ENCODE assay signal across 19 cellular contexts in the genomic region with DNA sequence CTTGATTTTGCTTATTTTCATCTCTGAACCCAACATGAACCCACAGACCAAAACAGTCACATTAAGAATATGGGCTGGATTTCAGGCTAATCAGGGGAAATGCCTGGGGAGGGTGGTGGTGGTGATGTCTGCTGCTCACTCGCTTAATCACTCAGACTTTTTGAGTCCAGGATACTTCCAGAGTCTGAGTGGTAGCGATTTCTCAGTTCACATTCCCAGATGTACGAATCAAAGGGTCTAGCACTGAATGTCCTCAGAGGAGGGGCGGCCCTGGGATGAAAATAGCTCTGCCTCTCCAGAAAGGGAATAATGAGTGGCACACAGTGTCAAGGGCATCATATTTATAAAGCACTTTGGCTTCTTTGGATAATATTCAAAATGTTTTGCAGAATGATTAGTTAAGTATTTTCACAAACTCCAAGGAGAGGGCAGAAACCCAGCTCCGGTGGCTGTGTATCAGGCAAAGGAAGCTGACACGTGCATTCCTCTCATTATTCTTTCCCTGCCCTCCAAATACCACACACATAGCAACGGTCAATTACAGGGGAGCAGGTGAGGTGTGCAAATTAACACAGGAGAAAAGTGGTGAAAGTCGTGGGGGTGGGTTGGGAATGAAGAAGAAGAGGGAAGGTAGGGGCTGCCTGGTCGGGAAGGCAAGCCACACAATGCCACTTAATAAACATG.
DNase-seq lines count a peak whose midpoint lies in the region; ATAC-seq and TF ChIP-seq lines count a peak whose summit lies in the region.
"Had no signal": no experiment of that assay in that cellular context is flagged by ENCODE, and none has a peak within 500 bp of the region (broad histone marks: within the 10 kb centered on the region; RNA-seq: fewer than 3 reads in every experiment).

No MANE protein-coding gene starts in this region.

- H3K4me3 ChIP-seq in Caco-2 (ENCODE audit: low read depth, low read length) = no peak overlapping the region
- H3K4me3 ChIP-seq in adipocyte (ENCODE audit: low read length) = no peak overlapping the region
- no peak overlapping the region for H3K4me3 ChIP-seq in fibroblast of the aortic adventitia (ENCODE audit: low read depth, low read length)
- H3K4me3 ChIP-seq: gastrocnemius medialis had no signal

- H3K4me1 ChIP-seq in Caco-2 = no peaks in the 10 kb centered on the region; the same call in 1 of the 2 replicates
- H3K4me1 ChIP-seq in adipocyte (ENCODE audit: control insufficient read depth, insufficient read depth, low read length) = peaks cover 11% of the 10 kb centered on the region

- POLR2A ChIA-PET in Caco-2 (lab: Charles Lee) = no interaction called here

- H3K27me3 Mint-ChIP-seq in Caco-2 (ENCODE audit: insufficient read depth, unreplicated experiment) = no peaks in the 10 kb centered on the region
- H3K27me3 Mint-ChIP-seq: activated B cell treated with CpG ODN at 0.5 μM for 24 hours had no signal

- peaks cover 8% of the 10 kb centered on the region for H3K4me1 Mint-ChIP-seq in Caco-2 (ENCODE audit: low read depth, unreplicated experiment)
- H3K4me1 Mint-ChIP-seq: activated B cell treated with CpG ODN at 0.5 μM for 24 hours; stimulated activated effector memory CD8-positive, alpha-beta T cell treated with anti-CD3 and anti-CD28 coated beads, Interleukin-12 subunit alpha, Interleukin-12 subunit beta, amount 100 ng/mL, for 72 hours had no signal

- ATAC-seq in activated CD4-positive, CD25-positive, alpha-beta regulatory T cell treated with anti-CD3 and anti-CD28 coated beads, Interleukin-2, amount 50 U/mL, for 24 hours = no peak
- ATAC-seq in left colon (no peak), GM18498 (IDR thresholded peaks at IDR 0.05; ENCODE audit: unreplicated experiment) (no peak)
- ATAC-seq: gastrocnemius medialis; stimulated activated effector memory CD8-positive, alpha-beta T cell treated with anti-CD3 and anti-CD28 coated beads, Interleukin-12 subunit alpha, Interleukin-12 subunit beta, amount 100 ng/mL, for 72 hours had no signal

- CTCF ChIA-PET in Caco-2 (lab: Charles Lee) = no interaction called here

- peak overlapping the region; percentile 69 for H3K27ac Mint-ChIP-seq in Caco-2 (ENCODE audit: unreplicated experiment)
- H3K27ac Mint-ChIP-seq: activated B cell treated with CpG ODN at 0.5 μM for 24 hours; stimulated activated effector memory CD8-positive, alpha-beta T cell treated with anti-CD3 and anti-CD28 coated beads, Interleukin-12 subunit alpha, Interleukin-12 subunit beta, amount 100 ng/mL, for 72 hours had no signal

- intact Hi-C loops in Caco-2 (cut with micrococcal nuclease; ENCODE audit: unreplicated experiment) = no loop called here
- intact Hi-C loops in left colon (cut with DNase I, micrococcal nuclease) = no loop called here

- no peaks in the 10 kb centered on the region for H3K36me3 Mint-ChIP-seq in Caco-2 (ENCODE audit: insufficient read depth, unreplicated experiment)
- H3K36me3 Mint-ChIP-seq: brain; stimulated activated effector memory CD8-positive, alpha-beta T cell treated with anti-CD3 and anti-CD28 coated beads, Interleukin-12 subunit alpha, Interleukin-12 subunit beta, amount 100 ng/mL, for 72 hours had no signal

- no TSS peak for BruUV-seq in Caco-2 (replicated peaks; lab: Mats Ljungman, UMichigan)

- H3K9ac ChIP-seq in adipocyte (ENCODE audit: low read length) = no peak overlapping the region
- H3K9ac ChIP-seq: KMS-11 had no signal

- H3K9me3 ChIP-seq in Caco-2 = no peaks in the 10 kb centered on the region
- H3K9me3 ChIP-seq in adipocyte (ENCODE audit: control insufficient read depth, low read length) = no peaks in the 10 kb centered on the region
- H3K9me3 ChIP-seq: gastrocnemius medialis had no signal

- no peaks in the 10 kb centered on the region for H3K9me3 Mint-ChIP-seq in Caco-2 (ENCODE audit: unreplicated experiment)
- H3K9me3 Mint-ChIP-seq: activated B cell treated with CpG ODN at 0.5 μM for 24 hours; brain; stimulated activated effector memory CD8-positive, alpha-beta T cell treated with anti-CD3 and anti-CD28 coated beads, Interleukin-12 subunit alpha, Interleukin-12 subunit beta, amount 100 ng/mL, for 72 hours had no signal

- H3K27me3 ChIP-seq in Caco-2 (replicated peaks; ENCODE audit: control insufficient read depth, insufficient read depth, low read length) (no peaks in the 10 kb centered on the region), adipocyte (replicated peaks; ENCODE audit: control insufficient read depth, insufficient read depth, low read length) (no peaks in the 10 kb centered on the region)
- H3K27me3 ChIP-seq: gastrocnemius medialis had no signal

- TF ChIP-seq CTCF in Caco-2 (IDR thresholded peaks at IDR 0.05; ENCODE audit: insufficient read depth in 1 of 2, low read depth in 1 of 2, low read length in 1 of 2, severe bottlenecking in 1 of 2, unreplicated experiment in 1 of 2) = no peak
- TF ChIP-seq CTCF in fibroblast of the aortic adventitia (IDR thresholded peaks at IDR 0.05; ENCODE audit: insufficient read depth, low read length) = no peak

- DNase-seq in Caco-2 (no peak), adipocyte (ENCODE audit: low read depth) (peak; percentile 46), fibroblast of the aortic adventitia (ENCODE audit: low read depth) (peak; percentile 74), non-pigmented ciliary epithelial cell (ENCODE audit: low read depth) (peak; percentile 36), left colon (no peak)
- DNase-seq in central memory CD4-positive, alpha-beta T cell = no peak
- DNase-seq: activated B cell treated with CpG ODN at 0.5 μM for 24 hours; activated naive CD4-positive, alpha-beta T cell; effector memory CD4-positive, alpha-beta T cell; gastrocnemius medialis; NCI-H1105 treated with DMSO at 0.1 percent for 48 hours; NCI-H2227 treated with DMSO at 0.1 percent for 48 hours; small intestine; T-helper 1 cell had no signal

- no peak overlapping the region for H3K4me3 Mint-ChIP-seq in Caco-2 (ENCODE audit: unreplicated experiment)
- H3K4me3 Mint-ChIP-seq: activated B cell treated with CpG ODN at 0.5 μM for 24 hours; stimulated activated effector memory CD8-positive, alpha-beta T cell treated with anti-CD3 and anti-CD28 coated beads, Interleukin-12 subunit alpha, Interleukin-12 subunit beta, amount 100 ng/mL, for 72 hours had no signal

- H3K36me3 ChIP-seq in Caco-2 (ENCODE audit: control insufficient read depth, insufficient read depth, low read length) = no peaks in the 10 kb centered on the region
- no peaks in the 10 kb centered on the region for H3K36me3 ChIP-seq in adipocyte (ENCODE audit: control insufficient read depth, insufficient read depth, low read length, severe bottlenecking)
- H3K36me3 ChIP-seq: gastrocnemius medialis had no signal

Comparison
In these comparisons a context has a peak if more than half of its experiments do, and no peak if none do; other contexts are left out.
1. DNase-seq: peak in adipocyte (single experiment), fibroblast of the aortic adventitia (single experiment) and non-pigmented ciliary epithelial cell (single experiment); none in Caco-2 (0 of 2), left colon (0 of 2) and central memory CD4-positive, alpha-beta T cell (single experiment).